8 cellular contexts compared by ENCODE assay signal in genomic region chr4:13626492-13627184, GRCh38. TPM values are rescaled to one million over a fixed set of nuclear protein-coding genes. Genes with fewer than 3 reads are reported as not detected.
DNase-seq lines count a peak whose midpoint lies in the region; ATAC-seq and TF ChIP-seq lines count a peak whose summit lies in the region.

No MANE protein-coding gene starts in this region.

- H3K4me3 ChIP-seq in AG04450 (ENCODE audit: low read depth, low read length), result peak overlapping the region; percentile 99
- peak overlapping the region; percentile 96 for H3K4me3 ChIP-seq in HUES6 (ENCODE audit: low read depth, low read length)
- H3K4me3 ChIP-seq in mammary epithelial cell (replicated peaks in 1 of 3; ENCODE audit: insufficient read depth in 1 of 3, low read depth in 2 of 3, low read length in 3 of 3), result peak overlapping the region; percentile 56 to 88 (median 74)
- H3K4me3 ChIP-seq in mucosa of stomach (ENCODE audit: low read length), result peak overlapping the region; percentile 79

- TSS peak; percentile 30 for BruUV-seq in mammary epithelial cell (replicated peaks; lab: Mats Ljungman, UMichigan)

- H3K9me3 ChIP-seq in AG04450 (ENCODE audit: control insufficient read depth, insufficient read depth, low read length) (no peaks in the 10 kb centered on the region), HUES6 (ENCODE audit: control insufficient read depth, insufficient read depth, low read depth, low read length) (no peaks in the 10 kb centered on the region), mammary epithelial cell (replicated peaks; ENCODE audit: insufficient read depth, low read length) (no peaks in the 10 kb centered on the region), mucosa of stomach (ENCODE audit: control insufficient read depth, low read length) (no peaks in the 10 kb centered on the region)

- H3K9ac ChIP-seq in HUES6 (ENCODE audit: low read length) (peak overlapping the region; percentile 97), mammary epithelial cell (ENCODE audit: insufficient read depth, low read length) (peak overlapping the region; percentile 89), mucosa of stomach (ENCODE audit: low read length) (peak overlapping the region; percentile 85)

- H3K36me3 ChIP-seq in HUES6 (ENCODE audit: control insufficient read depth, insufficient read depth, low read length) (peaks cover 6% of the 10 kb centered on the region; the same call in 1 of the 2 replicates), mammary epithelial cell (ENCODE audit: insufficient read depth, low read length) (no peaks in the 10 kb centered on the region), mucosa of stomach (ENCODE audit: control insufficient read depth, insufficient read depth, low read length) (no peaks in the 10 kb centered on the region)

- H2AFZ ChIP-seq in mammary epithelial cell (ENCODE audit: low read depth, low read length), result peak overlapping the region; percentile 57

- DNase-seq in AG04450 (ENCODE audit: low read depth, low spot score) (no peak), mammary epithelial cell (peak; percentile 25), anterior cingulate cortex (lab: John Stamatoyannopoulos, UW) (no peak), GM19240 (ENCODE audit: insufficient read length, low spot score) (no peak), NCI-H2227 treated with DMSO at 0.1 percent for 48 hours (lab: John Stamatoyannopoulos, UW) (no peak)

- ATAC-seq in HG02970 (IDR thresholded peaks at IDR 0.05; ENCODE audit: low FRiP score, unreplicated experiment), result no peak

- dilution Hi-C loops in mammary epithelial cell (cut with HindIII; ENCODE audit: low sequenced_read_pairs), result no loop called here

- no peaks in the 10 kb centered on the region for H3K27me3 ChIP-seq in AG04450 (ENCODE audit: control insufficient read depth, insufficient read depth, low read length)
- no peaks in the 10 kb centered on the region for H3K27me3 ChIP-seq in HUES6 (ENCODE audit: control insufficient read depth, insufficient read depth, low read length)
- no peaks in the 10 kb centered on the region for H3K27me3 ChIP-seq in mammary epithelial cell (ENCODE audit: insufficient read depth, low read length)
- H3K27me3 ChIP-seq in mucosa of stomach (ENCODE audit: control insufficient read depth, insufficient read depth, low read length), result no peaks in the 10 kb centered on the region

- 4% methylated on average over 9 of the region's 9 CpGs for WGBS in mammary epithelial cell (ENCODE audit: low coverage, missing lambda C conversion rate)

- H4K20me1 ChIP-seq in mammary epithelial cell (ENCODE audit: insufficient read depth, low read length), result no peaks in the 10 kb centered on the region

- H3K27ac ChIP-seq in AG04450 (ENCODE audit: low read depth, low read length) (no peak overlapping the region), HUES6 (ENCODE audit: low read depth, low read length) (peak overlapping the region; percentile 48; the same call in 1 of the 2 replicates), mammary epithelial cell (ENCODE audit: insufficient read depth, low read depth, low read length) (peak overlapping the region; percentile 80)

- POLR2A ChIA-PET in AG04450 (lab: Yijun Ruan, JAX), result no interaction called here

- CTCF ChIA-PET in AG04450 (lab: Charles Lee), result no interaction called here
- CTCF ChIA-PET in mammary epithelial cell (lab: Charles Lee; ENCODE audit: low non-redundant PET), result no interaction called here

- peaks cover 56% of the 10 kb centered on the region for H3K79me2 ChIP-seq in mammary epithelial cell (ENCODE audit: insufficient read depth, low read length)

- TF ChIP-seq CTCF in AG04450 (IDR thresholded peaks at IDR 0.05; ENCODE audit: low read depth, low read length) (no peak), mammary epithelial cell (conservative IDR thresholded peaks at IDR 0.05 in 1 of 2, IDR thresholded peaks at IDR 0.05 in 1 of 2; ENCODE audit: extremely low read depth in 1 of 2, insufficient read depth in 1 of 2, low read depth in 1 of 2, low read length in 2 of 2) (no peak)

- peak overlapping the region; percentile 73 for H3K4me2 ChIP-seq in mammary epithelial cell (ENCODE audit: insufficient read depth, low read depth, low read length)

- in situ Hi-C loops in mammary epithelial cell (cut with MboI; ENCODE audit: low sequenced_read_pairs in 2 of 2), result loop anchor here in 1 of 2 donors (25.0 kb wide), 1 partner anchor 1386 kb away; the partner anchor contains the start of gene CPEB2

- peaks cover 5% of the 10 kb centered on the region; the same call in 1 of the 2 replicates for H3K4me1 ChIP-seq in HUES6 (ENCODE audit: control insufficient read depth, insufficient read depth, low read length)
- peaks cover 3% of the 10 kb centered on the region for H3K4me1 ChIP-seq in mammary epithelial cell (ENCODE audit: insufficient read depth, low read length)
- H3K4me1 ChIP-seq in mucosa of stomach (ENCODE audit: control insufficient read depth, insufficient read depth, low read length), result peaks cover 10% of the 10 kb centered on the region

- intact Hi-C loops in mammary epithelial cell (cut with micrococcal nuclease), result loop anchor here (10.0 kb wide), 1 partner anchor 1378 kb away; the partner anchor contains the start of gene CPEB2

RNA-seq across cellular contexts. Expression of gene BOD1L1, which starts 0.9 kb away (rescaled TPM):
- polyA plus RNA-seq in AG04450 (2011; rRNA removed), result 17.9 and 23.1 TPM in 2 replicates
- 25.3 and 38.5 TPM in 2 replicates for polyA minus RNA-seq in AG04450 (2011; rRNA and poly(A)+ RNA removed)
- total RNA-seq in mammary epithelial cell, result 10 to 100 TPM; 22.5 to 38.3 TPM
- polyA plus RNA-seq in mammary epithelial cell, result 13.4 TPM
- 25.3 TPM for polyA minus RNA-seq in mammary epithelial cell
